ENCODE assay signal across 8 cellular contexts in genomic region chr5:71067262-71067928, GRCh38. TPM values are rescaled to one million over a fixed set of nuclear protein-coding genes. Genes with fewer than 3 reads are reported as not detected.
DNase-seq lines count a peak whose midpoint lies in the region; ATAC-seq and TF ChIP-seq lines count a peak whose summit lies in the region.
"Not testable (repeated sequence)": the region's sequence is repeated elsewhere in the genome, so short reads cannot be mapped to it uniquely, and the experiment has no call there.

GTF2H2 (minus strand) TSS chr5:71067676; CDS start chr5:71062763, 4,913 bp downstream.

- H3K27me3 ChIP-seq in AG04450 (ENCODE audit: control insufficient read depth, insufficient read depth, low read length); gastrocnemius medialis: not testable (repeated sequence)

- not testable (repeated sequence) for H3K27ac ChIP-seq in AG04450 (ENCODE audit: low read depth, low read length); gastrocnemius medialis

- DNase-seq in AG04450 (ENCODE audit: low read depth, low spot score); cerebellum (ENCODE audit: low spot score); left lobe of liver (ENCODE audit: low spot score); gastrocnemius medialis: not testable (repeated sequence)

- not testable (repeated sequence) for TF ChIP-seq CTCF in AG04450 (IDR thresholded peaks at IDR 0.05; ENCODE audit: low read depth, low read length); gastrocnemius medialis (IDR thresholded peaks at IDR 0.05 in 4 of 5, conservative IDR thresholded peaks at IDR 0.05 in 1 of 5)

- not testable (repeated sequence) for H3K4me1 ChIP-seq in gastrocnemius medialis

- ATAC-seq in GM19328 (IDR thresholded peaks at IDR 0.05; ENCODE audit: unreplicated experiment) (peak; percentile 93), HG02571 (IDR thresholded peaks at IDR 0.05; ENCODE audit: unreplicated experiment) (peak; percentile 92), HG03342 (IDR thresholded peaks at IDR 0.05; ENCODE audit: unreplicated experiment) (peak; percentile 98), left lobe of liver (peak; percentile 98), gastrocnemius medialis (peak; percentile 66 to 96)

- not testable (repeated sequence) for H3K36me3 ChIP-seq in gastrocnemius medialis

- CTCF ChIA-PET in AG04450 (lab: Charles Lee), result not testable (repeated sequence)

- intact Hi-C loops in T-helper 1 cell treated with Interleukin-12 subunit alpha and Interleukin-12 subunit beta and Interleukin-4 antibody, amounts not matched to agents 30 ng/mL and 1 ng/mL, for 36 hours (cut with micrococcal nuclease); gastrocnemius medialis (cut with DNase I; ENCODE audit: low total_unique reads): not testable (repeated sequence)

- H3K4me3 ChIP-seq in AG04450 (ENCODE audit: low read depth, low read length); gastrocnemius medialis: not testable (repeated sequence)

- POLR2A ChIA-PET in AG04450 (lab: Yijun Ruan, JAX), result not testable (repeated sequence)

- not testable (repeated sequence) for H3K9me3 ChIP-seq in AG04450 (ENCODE audit: control insufficient read depth, insufficient read depth, low read length); gastrocnemius medialis

- in situ Hi-C loops in gastrocnemius medialis (cut with MboI; ENCODE audit: low sequenced_read_pairs in 4 of 4), result not testable (repeated sequence)

- not testable (repeated sequence) for TF ChIP-seq POLR2A in gastrocnemius medialis (IDR thresholded peaks at IDR 0.05)

RNA-seq across cellular contexts. Expression of gene GTF2H2, which starts in this region (rescaled TPM):
- polyA plus RNA-seq in AG04450 (2011; rRNA removed), result 16.1 and 21.0 TPM in 2 replicates
- 16.4 and 22.8 TPM in 2 replicates for polyA minus RNA-seq in AG04450 (2011; rRNA and poly(A)+ RNA removed)
- total RNA-seq in T-helper 1 cell treated with Interleukin-12 subunit alpha and Interleukin-12 subunit beta and Interleukin-4 antibody, amounts not matched to agents 30 ng/mL and 1 ng/mL, for 36 hours, result 16.4 and 21.3 TPM in 2 replicates
- total RNA-seq in cerebellum (59.2 TPM), left lobe of liver (9.0 TPM), gastrocnemius medialis (1 to 10 TPM; 4.3 to 8.5 (median 7.4) TPM)
